ENCODE assay signal across 27 cellular contexts in genomic region chr17:5405400-5405799, GRCh38.
"Had no signal": no experiment of that assay in that cellular context is flagged by ENCODE, and none has a peak within 500 bp of the region (broad histone marks: within the 10 kb centered on the region; RNA-seq: fewer than 3 reads in every experiment).

No MANE protein-coding gene starts in this region.

- H3K9me3 ChIP-seq: ascending aorta, body of pancreas, MG63, Peyer's patch, SJCRH30, SK-N-SH had no signal

- H3K27ac ChIP-seq: ascending aorta, body of pancreas, Peyer's patch, RWPE1, SJCRH30, VCaP had no signal

- DNase-seq: activated CD4-positive, alpha-beta T cell treated with anti-CD3 and anti-CD28 coated beads for 36 hours; activated CD4-positive, CD25-positive, alpha-beta regulatory T cell; activated CD8-positive, alpha-beta memory T cell treated with anti-CD3 and anti-CD28 coated beads, Interleukin-2, amount 50 U/mL, for 4 hours; activated CD8-positive, alpha-beta T cell treated with anti-CD3 and anti-CD28 coated beads for 36 hours; activated naive CD4-positive, alpha-beta T cell treated with anti-CD3 and anti-CD28 coated beads, Interleukin-2, amount 50 U/mL, for 16 hours; activated T-cell treated with anti-CD3 and anti-CD28 coated beads, Interleukin-2, amount 50 U/mL, for 72 hours; amniotic stem cell; body of pancreas; central memory CD4-positive, alpha-beta T cell; MG63; MV-4-11; NCI-H1092 treated with DMSO at 0.1 percent for 48 hours; NCI-H1417 treated with DMSO at 0.1 percent for 48 hours; NCI-H1694; NCI-H2029; NCI-H345; NCI-H510A; NCI-H69; NK-92 treated with Interleukin-12 subunit alpha and Interleukin-12 subunit beta, amount 100 ng/mL, for 24 hours; Peyer's patch; Right ventricle myocardium superior; SJCRH30; SK-N-SH; T-helper 1 cell had no signal

- H3K4me1 ChIP-seq: ascending aorta, body of pancreas, Peyer's patch, SJCRH30 had no signal

- ATAC-seq: activated CD4-positive, alpha-beta T cell treated with anti-CD3 and anti-CD28 coated beads for 36 hours; activated CD8-positive, alpha-beta T cell treated with anti-CD3 and anti-CD28 coated beads for 36 hours; activated T-cell treated with anti-CD3 and anti-CD28 coated beads, Interleukin-2, amount 50 U/mL, for 72 hours; body of pancreas had no signal

- H3K9me2 ChIP-seq: SK-N-SH had no signal

- H3K4me2 ChIP-seq: SK-N-SH had no signal

- H3K27me3 ChIP-seq: ascending aorta, body of pancreas, MG63, Peyer's patch, SJCRH30 had no signal

- H3K9ac ChIP-seq: SK-N-SH had no signal

- H3K4me3 ChIP-seq: ascending aorta, body of pancreas, MG63, Peyer's patch, SJCRH30 had no signal
